In the genomic region with DNA sequence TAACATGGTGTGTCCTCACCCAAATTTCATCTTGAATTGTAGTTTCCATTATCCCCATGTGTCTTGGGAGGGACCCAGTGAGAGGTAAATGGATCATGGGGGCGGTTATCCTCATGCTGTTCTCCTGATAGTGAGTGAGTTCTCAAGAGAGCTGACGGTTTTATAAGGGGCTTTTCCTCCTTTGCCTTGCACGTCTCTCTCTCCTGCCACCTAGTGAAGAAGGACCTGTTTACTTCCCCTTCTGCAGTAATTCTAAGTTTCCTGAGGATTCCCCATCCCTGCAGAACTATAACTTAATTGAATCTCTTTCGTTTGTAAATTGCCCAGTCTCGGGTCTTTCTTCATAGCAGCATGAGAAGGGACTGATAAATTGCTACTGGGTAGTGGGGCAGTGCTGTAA, we compare ENCODE assay signal across 26 cellular contexts.
DNase-seq lines count a peak whose midpoint lies in the region; ATAC-seq and TF ChIP-seq lines count a peak whose summit lies in the region.
"Had no signal": no experiment of that assay in that cellular context is flagged by ENCODE, and none has a peak within 500 bp of the region (broad histone marks: within the 10 kb centered on the region; RNA-seq: fewer than 3 reads in every experiment).

No MANE protein-coding gene starts in this region.

- no peak overlapping the region for H3K27ac Mint-ChIP-seq in type B pancreatic cell
- H3K27ac Mint-ChIP-seq: activated naive CD4-positive, alpha-beta T cell treated with anti-CD3 and anti-CD28 coated beads, Interleukin-2, amount 50 U/mL, for 24 hours; effector memory CD8-positive, alpha-beta T cell; stimulated activated naive CD8-positive, alpha-beta T cell treated with anti-CD3 and anti-CD28 coated beads, Interleukin-15, Interleukin-2, amounts not matched to agents 100 ng/mL and 50 ng/mL, for 24 hours had no signal

- peak; percentile 9; the same call in 1 of the 2 replicates for TF ChIP-seq RAD21 in SK-N-SH (IDR thresholded peaks at IDR 0.05; ENCODE audit: low read length)

- TF ChIP-seq CTCF in SK-N-SH (IDR thresholded peaks at IDR 0.05): no peak
- peak; percentile 19 for TF ChIP-seq CTCF in hepatocyte (IDR thresholded peaks at IDR 0.05; ENCODE audit: poor library complexity)
- peak; percentile 24 for TF ChIP-seq CTCF in type B pancreatic cell (conservative IDR thresholded peaks at IDR 0.05)

- DNase-seq in SK-N-SH: no peak
- DNase-seq in RPMI7951 (ENCODE audit: low read depth): peak; percentile 4
- no peak for DNase-seq in hepatocyte (ENCODE audit: low spot score)
- no peak for DNase-seq in type B pancreatic cell (ENCODE audit: extremely low spot score, unreplicated experiment)
- no peak for DNase-seq in germinal center (ENCODE audit: low spot score)
- no peak for DNase-seq in HT-29 (ENCODE audit: low spot score)
- DNase-seq in Kasumi-1 (lab: John Stamatoyannopoulos, UW): no peak
- DNase-seq: activated CD4-positive, alpha-beta T cell treated with anti-CD3 and anti-CD28 coated beads, Interleukin-2, amount 50 U/mL, for 4 hours; activated CD4-positive, CD25-positive, alpha-beta regulatory T cell; anterior cingulate cortex; effector memory CD8-positive, alpha-beta T cell; gastrocnemius medialis; GM23248; KBM-7; kidney glomerular epithelial cell; NCI-H1930; NCI-H510A treated with DMSO at 0.1 percent for 48 hours; sigmoid colon; stimulated activated CD4-positive, alpha-beta T cell treated with anti-CD3 and anti-CD28 coated beads, Interleukin-15, amount 100 ng/mL, for 24 hours; tibial artery had no signal

- no peaks in the 10 kb centered on the region for H3K27me3 ChIP-seq in SK-N-SH (ENCODE audit: insufficient read depth)
- no peaks in the 10 kb centered on the region for H3K27me3 ChIP-seq in hepatocyte
- H3K27me3 ChIP-seq: gastrocnemius medialis, sigmoid colon, tibial artery had no signal

- H3K4me3 ChIP-seq in SK-N-SH (ENCODE audit: low read depth in 2 of 2, low read length in 1 of 2): no peak overlapping the region
- H3K4me3 ChIP-seq in hepatocyte: no peak overlapping the region
- H3K4me3 ChIP-seq: coronary artery, gastrocnemius medialis, GM23248, lung, sigmoid colon, tibial artery had no signal

- H3K36me3 Mint-ChIP-seq in type B pancreatic cell: no peaks in the 10 kb centered on the region
- H3K36me3 Mint-ChIP-seq: activated naive CD4-positive, alpha-beta T cell treated with anti-CD3 and anti-CD28 coated beads, Interleukin-2, amount 50 U/mL, for 24 hours had no signal

- WGBS in SK-N-SH (ENCODE audit: low lambda C conversion rate): 17% methylated on average over 5 of the region's 5 CpGs
- WGBS in hepatocyte (ENCODE audit: low lambda C conversion rate, missing lambda C conversion rate): 45% methylated on average over 5 of the region's 5 CpGs

- H3K27ac ChIP-seq in SK-N-SH (ENCODE audit: low read depth in 2 of 2, low read length in 1 of 2): no peak overlapping the region
- no peak overlapping the region for H3K27ac ChIP-seq in hepatocyte
- H3K27ac ChIP-seq: coronary artery, gastrocnemius medialis, GM23248, tibial artery had no signal

- no peak for TF ChIP-seq EP300 in SK-N-SH (IDR thresholded peaks at IDR 0.05; ENCODE audit: borderline replicate concordance in 1 of 2, low read depth in 1 of 2, low read length in 1 of 2)

- CTCF ChIA-PET in SK-N-SH (lab: Yijun Ruan, JAX): no interaction called here

- H3K36me3 ChIP-seq in SK-N-SH (replicated peaks in 1 of 2; ENCODE audit: control insufficient read depth in 1 of 2, insufficient read depth in 2 of 2, low read length in 1 of 2): no peaks in the 10 kb centered on the region
- H3K36me3 ChIP-seq in hepatocyte (replicated peaks; ENCODE audit: insufficient read depth, low read depth): no peaks in the 10 kb centered on the region
- H3K36me3 ChIP-seq: gastrocnemius medialis, sigmoid colon, tibial artery had no signal

- H4K20me1 ChIP-seq in SK-N-SH (ENCODE audit: insufficient read depth) (no peaks in the 10 kb centered on the region), hepatocyte (ENCODE audit: insufficient read depth, poor library complexity, severe bottlenecking) (no peaks in the 10 kb centered on the region)

- H3K4me2 ChIP-seq in SK-N-SH (no peak overlapping the region), hepatocyte (no peak overlapping the region)

- H3F3A ChIP-seq in SK-N-SH (replicated peaks; ENCODE audit: insufficient read depth): no peaks in the 10 kb centered on the region

- H2AFZ ChIP-seq in SK-N-SH (ENCODE audit: low read depth) (no peak overlapping the region), hepatocyte (no peak overlapping the region)
- H2AFZ ChIP-seq: GM23248 had no signal

- no peak overlapping the region for H3K9ac ChIP-seq in SK-N-SH
- H3K9ac ChIP-seq: GM23248 had no signal

- H3K9me3 Mint-ChIP-seq in type B pancreatic cell: no peaks in the 10 kb centered on the region
- H3K9me3 Mint-ChIP-seq: effector memory CD8-positive, alpha-beta T cell; stimulated activated naive CD8-positive, alpha-beta T cell treated with anti-CD3 and anti-CD28 coated beads, Interleukin-15, Interleukin-2, amounts not matched to agents 100 ng/mL and 50 ng/mL, for 24 hours had no signal

- no peak overlapping the region for H3K4me3 Mint-ChIP-seq in type B pancreatic cell
- H3K4me3 Mint-ChIP-seq: activated naive CD4-positive, alpha-beta T cell treated with anti-CD3 and anti-CD28 coated beads, Interleukin-2, amount 50 U/mL, for 24 hours; effector memory CD8-positive, alpha-beta T cell; stimulated activated naive CD8-positive, alpha-beta T cell treated with anti-CD3 and anti-CD28 coated beads, Interleukin-15, Interleukin-2, amounts not matched to agents 100 ng/mL and 50 ng/mL, for 24 hours had no signal

- H3K27me3 Mint-ChIP-seq in type B pancreatic cell: no peaks in the 10 kb centered on the region
- H3K27me3 Mint-ChIP-seq: activated naive CD4-positive, alpha-beta T cell treated with anti-CD3 and anti-CD28 coated beads, Interleukin-2, amount 50 U/mL, for 24 hours; effector memory CD8-positive, alpha-beta T cell; stimulated activated naive CD8-positive, alpha-beta T cell treated with anti-CD3 and anti-CD28 coated beads, Interleukin-15, Interleukin-2, amounts not matched to agents 100 ng/mL and 50 ng/mL, for 24 hours had no signal

- H3K79me2 ChIP-seq in SK-N-SH (ENCODE audit: insufficient read depth): no peaks in the 10 kb centered on the region
- H3K79me2 ChIP-seq in hepatocyte: no peaks in the 10 kb centered on the region

- H3K4me1 ChIP-seq in SK-N-SH (ENCODE audit: control insufficient read depth in 1 of 2, insufficient read depth in 2 of 2, low read depth in 1 of 2, low read length in 1 of 2) (peaks cover 0 to 2% of the 10 kb centered on the region in 2 experiments; a peak in 1 of 4 replicates), hepatocyte (ENCODE audit: insufficient read depth) (no peaks in the 10 kb centered on the region)
- H3K4me1 ChIP-seq: gastrocnemius medialis, tibial artery had no signal

- H3K9me2 ChIP-seq in SK-N-SH (no peaks in the 10 kb centered on the region), hepatocyte (replicated peaks; ENCODE audit: insufficient read depth) (no peaks in the 10 kb centered on the region)

- H3K9me3 ChIP-seq in SK-N-SH (no peaks in the 10 kb centered on the region), hepatocyte (ENCODE audit: low read depth) (no peaks in the 10 kb centered on the region)
- H3K9me3 ChIP-seq: gastrocnemius medialis, sigmoid colon, tibial artery had no signal

- ATAC-seq in SK-N-SH treated with all-trans-retinoic acid at 6 μM for 48 hours: no peak
- ATAC-seq: effector memory CD8-positive, alpha-beta T cell; esophagus mucosa; gastrocnemius medialis had no signal

- POLR2A ChIA-PET in SK-N-SH (lab: Yijun Ruan, JAX): no interaction called here

- H3K4me1 Mint-ChIP-seq in type B pancreatic cell (ENCODE audit: unreplicated experiment): no peaks in the 10 kb centered on the region
- H3K4me1 Mint-ChIP-seq: activated naive CD4-positive, alpha-beta T cell treated with anti-CD3 and anti-CD28 coated beads, Interleukin-2, amount 50 U/mL, for 24 hours had no signal

TF ChIP-seq in SK-N-SH, 30 proteins besides CTCF, POLR2A, EP300 and RAD21 (continues in another document):
- TF ChIP-seq, protein P1, sequence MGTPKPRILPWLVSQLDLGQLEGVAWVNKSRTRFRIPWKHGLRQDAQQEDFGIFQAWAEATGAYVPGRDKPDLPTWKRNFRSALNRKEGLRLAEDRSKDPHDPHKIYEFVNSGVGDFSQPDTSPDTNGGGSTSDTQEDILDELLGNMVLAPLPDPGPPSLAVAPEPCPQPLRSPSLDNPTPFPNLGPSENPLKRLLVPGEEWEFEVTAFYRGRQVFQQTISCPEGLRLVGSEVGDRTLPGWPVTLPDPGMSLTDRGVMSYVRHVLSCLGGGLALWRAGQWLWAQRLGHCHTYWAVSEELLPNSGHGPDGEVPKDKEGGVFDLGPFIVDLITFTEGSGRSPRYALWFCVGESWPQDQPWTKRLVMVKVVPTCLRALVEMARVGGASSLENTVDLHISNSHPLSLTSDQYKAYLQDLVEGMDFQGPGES (IDR thresholded peaks at IDR 0.05; ENCODE audit: low read depth, low read length): no peak
- TF ChIP-seq JUND (IDR thresholded peaks at IDR 0.05) (no peak), TCF12 (IDR thresholded peaks at IDR 0.05) (no peak)

TF ChIP-seq in SK-N-SH treated with all-trans-retinoic acid at 6 μM for 48 hours, 23 proteins besides CTCF, POLR2A, EP300 and RAD21 (continues in another document):
- TF ChIP-seq, protein P2, sequence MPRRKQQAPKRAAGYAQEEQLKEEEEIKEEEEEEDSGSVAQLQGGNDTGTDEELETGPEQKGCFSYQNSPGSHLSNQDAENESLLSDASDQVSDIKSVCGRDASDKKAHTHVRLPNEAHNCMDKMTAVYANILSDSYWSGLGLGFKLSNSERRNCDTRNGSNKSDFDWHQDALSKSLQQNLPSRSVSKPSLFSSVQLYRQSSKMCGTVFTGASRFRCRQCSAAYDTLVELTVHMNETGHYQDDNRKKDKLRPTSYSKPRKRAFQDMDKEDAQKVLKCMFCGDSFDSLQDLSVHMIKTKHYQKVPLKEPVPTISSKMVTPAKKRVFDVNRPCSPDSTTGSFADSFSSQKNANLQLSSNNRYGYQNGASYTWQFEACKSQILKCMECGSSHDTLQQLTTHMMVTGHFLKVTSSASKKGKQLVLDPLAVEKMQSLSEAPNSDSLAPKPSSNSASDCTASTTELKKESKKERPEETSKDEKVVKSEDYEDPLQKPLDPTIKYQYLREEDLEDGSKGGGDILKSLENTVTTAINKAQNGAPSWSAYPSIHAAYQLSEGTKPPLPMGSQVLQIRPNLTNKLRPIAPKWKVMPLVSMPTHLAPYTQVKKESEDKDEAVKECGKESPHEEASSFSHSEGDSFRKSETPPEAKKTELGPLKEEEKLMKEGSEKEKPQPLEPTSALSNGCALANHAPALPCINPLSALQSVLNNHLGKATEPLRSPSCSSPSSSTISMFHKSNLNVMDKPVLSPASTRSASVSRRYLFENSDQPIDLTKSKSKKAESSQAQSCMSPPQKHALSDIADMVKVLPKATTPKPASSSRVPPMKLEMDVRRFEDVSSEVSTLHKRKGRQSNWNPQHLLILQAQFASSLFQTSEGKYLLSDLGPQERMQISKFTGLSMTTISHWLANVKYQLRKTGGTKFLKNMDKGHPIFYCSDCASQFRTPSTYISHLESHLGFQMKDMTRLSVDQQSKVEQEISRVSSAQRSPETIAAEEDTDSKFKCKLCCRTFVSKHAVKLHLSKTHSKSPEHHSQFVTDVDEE (CRISPR knock-in tag; IDR thresholded peaks at IDR 0.05): no peak
- TF ChIP-seq ZC3H10 (CRISPR knock-in tag; IDR thresholded peaks at IDR 0.05): no peak
- no peak for TF ChIP-seq ZNF565 (CRISPR knock-in tag; conservative IDR thresholded peaks at IDR 0.05; ENCODE audit: low read depth)
- no peak for TF ChIP-seq PPARA (CRISPR knock-in tag; IDR thresholded peaks at IDR 0.05; ENCODE audit: borderline replicate concordance)
